8 cellular contexts compared by ENCODE assay signal in genomic region chr3:183306798-183307671, GRCh38. TPM values are rescaled to one million over a fixed set of nuclear protein-coding genes. Genes with fewer than 3 reads are reported as not detected.
DNase-seq lines count a peak whose midpoint lies in the region; ATAC-seq and TF ChIP-seq lines count a peak whose summit lies in the region.

No MANE protein-coding gene starts in this region.

- intact Hi-C loops in activated B cell treated with CpG ODN at 0.5 μM for 24 hours (cut with micrococcal nuclease) (loop anchor here (1.0 kb wide), 1 partner anchor 21 kb away; no protein-coding TSS in a partner anchor), thyroid gland (cut with DNase I) (no loop called here)

- WGBS in thyroid gland, 2 donors = 55 to 63% methylated on average over 9 of the region's 9 CpGs

- H3K4me3 ChIP-seq in epithelial cell of esophagus (ENCODE audit: low read length) = no peak overlapping the region
- no peak overlapping the region for H3K4me3 ChIP-seq in thyroid gland (replicated peaks in 1 of 3)

- no peaks in the 10 kb centered on the region for H3K4me1 ChIP-seq in thyroid gland

- H3K4me3 Mint-ChIP-seq in activated B cell treated with CpG ODN at 0.5 μM for 24 hours (peak overlapping the region; percentile 30), naive B cell (peak overlapping the region in 5 of 8 donors; percentile 3 to 60 (median 35))

- DNase-seq in A172 (ENCODE audit: low spot score) (peak; percentile 81), HT-29 (ENCODE audit: low spot score) (peak; percentile 84), activated B cell treated with CpG ODN at 0.5 μM for 24 hours (no peak), epithelial cell of esophagus (ENCODE audit: low read depth) (peak; percentile 77), naive B cell (peak; percentile 51), thyroid gland (peak; percentile 29 to 31)

- H3K9me3 ChIP-seq in thyroid gland = no peaks in the 10 kb centered on the region

- TF ChIP-seq CTCF in activated B cell treated with CpG ODN at 0.5 μM for 24 hours (IDR thresholded peaks at IDR 0.05) = no peak
- no peak for TF ChIP-seq CTCF in epithelial cell of esophagus (IDR thresholded peaks at IDR 0.05; ENCODE audit: insufficient read depth, low read depth, low read length, missing control alignments)
- no peak for TF ChIP-seq CTCF in thyroid gland (IDR thresholded peaks at IDR 0.05)

- H3K9me3 Mint-ChIP-seq in activated B cell treated with CpG ODN at 0.5 μM for 24 hours (no peaks in the 10 kb centered on the region), naive B cell (no peaks in the 10 kb centered on the region)

- peak overlapping the region; percentile 22 for H3K27ac Mint-ChIP-seq in activated B cell treated with CpG ODN at 0.5 μM for 24 hours
- peak overlapping the region in 2 of 6 donors; percentile 43 to 78 for H3K27ac Mint-ChIP-seq in naive B cell

- peak; percentile 52 for ATAC-seq in GM19023 (IDR thresholded peaks at IDR 0.05; ENCODE audit: unreplicated experiment)
- ATAC-seq in activated B cell treated with CpG ODN at 0.5 μM for 24 hours (ENCODE audit: low read depth) = peak; percentile 93
- ATAC-seq in naive B cell (ENCODE audit: low read depth in 2 of 2) = peak; percentile 96 to 97
- ATAC-seq in GM21360 (IDR thresholded peaks at IDR 0.05; ENCODE audit: unreplicated experiment) = no peak

- no peaks in the 10 kb centered on the region for H3K27me3 Mint-ChIP-seq in activated B cell treated with CpG ODN at 0.5 μM for 24 hours
- H3K27me3 Mint-ChIP-seq in naive B cell = peaks cover 8 to 25% (median 18%) of the 10 kb centered on the region in 3 donors

- H3K36me3 Mint-ChIP-seq in activated B cell treated with CpG ODN at 0.5 μM for 24 hours (ENCODE audit: low read depth) = no peaks in the 10 kb centered on the region
- no peaks in the 10 kb centered on the region for H3K36me3 Mint-ChIP-seq in naive B cell

- H3K27me3 ChIP-seq in thyroid gland = no peaks in the 10 kb centered on the region

- CTCF ChIA-PET in activated B cell treated with CpG ODN at 0.5 μM for 24 hours (lab: Charles Lee) = no interaction called here

- no peak for TF ChIP-seq POLR2A in thyroid gland (IDR thresholded peaks at IDR 0.05)

- H3K27ac ChIP-seq in thyroid gland = no peak overlapping the region

- peaks cover 12% of the 10 kb centered on the region for H3K4me1 Mint-ChIP-seq in activated B cell treated with CpG ODN at 0.5 μM for 24 hours
- peaks cover 11 to 19% (median 15%) of the 10 kb centered on the region in 3 donors for H3K4me1 Mint-ChIP-seq in naive B cell

- POLR2A ChIA-PET in activated B cell treated with CpG ODN at 0.5 μM for 24 hours (lab: Charles Lee) = interaction anchor here (0.6 to 1.2 kb wide), 2 partner anchors 21 to 25 kb away, joined by 3 to 9 read pairs; no protein-coding TSS in a partner anchor

- H3K36me3 ChIP-seq in thyroid gland = no peaks in the 10 kb centered on the region

RNA-seq across cellular contexts. Expression of gene B3GNT5, which starts 54.0 kb away (rescaled TPM):
- 15.8 and 18.0 TPM in 2 replicates for total RNA-seq in A172 (2014; rRNA removed; shearing (Covaris generic))
- total RNA-seq in HT-29 (2014; rRNA removed; shearing (Covaris generic)) = 6.7 and 8.3 TPM in 2 replicates
- total RNA-seq in activated B cell treated with CpG ODN at 0.5 μM for 24 hours (0.37 and 0.38 TPM in 2 replicates), thyroid gland (10 to 100 TPM in 1 of 4 donors, 1 to 10 TPM in 3; 5.2 to 10.6 (median 7.1) TPM)
- under 1 TPM in 2 of 6 donors, not detected in 4; 0.17 to 0.41 TPM for polyA plus RNA-seq in naive B cell (ENCODE audit: low read depth in 6 of 6)
